ENCODE assay signal across 9 cellular contexts in the genomic region with DNA sequence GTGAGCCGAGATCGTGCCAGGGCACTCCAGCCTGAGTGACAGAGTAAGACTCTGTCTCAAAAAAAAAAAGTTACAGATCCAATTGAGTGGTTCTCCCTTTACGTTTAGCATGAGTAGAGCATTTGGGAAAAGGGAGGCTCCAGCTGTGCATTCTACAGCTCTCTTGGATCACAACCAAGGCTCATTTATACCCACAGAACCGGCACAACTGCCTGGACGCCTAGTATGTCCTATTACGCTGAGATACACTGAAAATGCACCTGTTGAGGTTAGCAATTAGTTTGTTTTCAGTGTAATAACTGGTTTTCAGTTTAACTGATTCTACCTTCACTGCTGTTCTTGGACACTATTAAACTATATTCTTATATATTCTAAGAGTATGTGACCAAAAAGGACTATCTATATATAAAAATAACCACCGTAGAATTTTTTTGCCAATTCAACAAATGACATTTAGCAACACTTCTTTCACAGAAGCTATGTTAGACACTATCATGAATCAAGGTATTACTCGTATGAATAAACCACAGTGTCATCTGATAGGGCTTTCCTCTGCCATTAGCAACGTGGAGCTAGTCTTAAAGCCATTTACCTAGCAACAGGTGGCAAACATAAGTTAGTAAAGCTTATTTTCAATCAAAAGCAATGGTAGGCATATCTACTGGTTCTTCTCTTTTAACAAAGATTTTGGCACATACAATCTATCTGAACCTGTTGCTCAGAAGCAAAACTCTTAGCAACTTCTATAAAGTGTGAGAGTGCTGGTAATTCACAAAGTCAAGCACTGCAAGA. TPM values are rescaled to one million over a fixed set of nuclear protein-coding genes. Genes with fewer than 3 reads are reported as not detected.
DNase-seq lines count a peak whose midpoint lies in the region; ATAC-seq and TF ChIP-seq lines count a peak whose summit lies in the region.
"Had no signal": no experiment of that assay in that cellular context is flagged by ENCODE, and none has a peak within 500 bp of the region (broad histone marks: within the 10 kb centered on the region; RNA-seq: fewer than 3 reads in every experiment).

No MANE protein-coding gene starts in this region.

- TF ChIP-seq CTCF in testis (IDR thresholded peaks at IDR 0.05) = no peak

- H3K27me3 Mint-ChIP-seq in activated CD4-positive, alpha-beta T cell treated with anti-CD3 and anti-CD28 coated beads, Interleukin-2, amount 10 ng/mL, durations not matched to agents 7 days and 5 days = no peaks in the 10 kb centered on the region
- no peaks in the 10 kb centered on the region for H3K27me3 Mint-ChIP-seq in activated CD4-positive, alpha-beta memory T cell treated with anti-CD3 and anti-CD28 coated beads for 36 hours
- H3K27me3 Mint-ChIP-seq in immature natural killer cell (ENCODE audit: low read depth in 3 of 3) = peaks cover 0 to 21% (median 13%) of the 10 kb centered on the region in 3 donors

- 58 to 61% methylated on average over 9 of the region's 9 CpGs for WGBS in testis, 2 donors

- no peaks in the 10 kb centered on the region for H3K27me3 ChIP-seq in testis

- H3K4me3 Mint-ChIP-seq in activated CD4-positive, alpha-beta T cell treated with anti-CD3 and anti-CD28 coated beads, Interleukin-2, amount 10 ng/mL, durations not matched to agents 7 days and 5 days = peak overlapping the region; percentile 93
- peak overlapping the region; percentile 96 for H3K4me3 Mint-ChIP-seq in activated CD4-positive, alpha-beta memory T cell treated with anti-CD3 and anti-CD28 coated beads for 36 hours
- peak overlapping the region; percentile 93 to 97 (median 96) for H3K4me3 Mint-ChIP-seq in immature natural killer cell

- peak overlapping the region; percentile 89 for H3K27ac Mint-ChIP-seq in activated CD4-positive, alpha-beta T cell treated with anti-CD3 and anti-CD28 coated beads, Interleukin-2, amount 10 ng/mL, durations not matched to agents 7 days and 5 days
- H3K27ac Mint-ChIP-seq in activated CD4-positive, alpha-beta memory T cell treated with anti-CD3 and anti-CD28 coated beads for 36 hours = peak overlapping the region; percentile 98
- peak overlapping the region; percentile 94 to 100 (median 99) for H3K27ac Mint-ChIP-seq in immature natural killer cell

- peaks cover 22% of the 10 kb centered on the region for H3K4me1 ChIP-seq in testis

- POLR2A ChIA-PET in activated CD4-positive, alpha-beta T cell treated with anti-CD3 and anti-CD28 coated beads, Interleukin-2, amount 10 ng/mL, durations not matched to agents 7 days and 5 days (lab: Charles Lee) = interaction anchor here (1.1 kb wide), 1 partner anchor 74 kb away, joined by 3 read pairs; no protein-coding TSS in a partner anchor
- POLR2A ChIA-PET in activated CD4-positive, alpha-beta memory T cell treated with anti-CD3 and anti-CD28 coated beads for 36 hours (lab: Charles Lee) = interaction anchor here (0.7 to 3.3 kb wide), 2 partner anchors 9 to 78 kb away, joined by 4 to 39 read pairs; partner anchors contain the start of genes ABCE1 and ANAPC10

- H3K36me3 Mint-ChIP-seq in activated CD4-positive, alpha-beta T cell treated with anti-CD3 and anti-CD28 coated beads, Interleukin-2, amount 10 ng/mL, durations not matched to agents 7 days and 5 days (ENCODE audit: low read depth) = peaks cover 39% of the 10 kb centered on the region
- H3K36me3 Mint-ChIP-seq in activated CD4-positive, alpha-beta memory T cell treated with anti-CD3 and anti-CD28 coated beads for 36 hours = peaks cover 39% of the 10 kb centered on the region
- H3K36me3 Mint-ChIP-seq in immature natural killer cell = peaks cover 1 to 10% (median 6%) of the 10 kb centered on the region in 3 donors

- ATAC-seq in HG02571 (IDR thresholded peaks at IDR 0.05; ENCODE audit: unreplicated experiment) (no peak), HG03571 (IDR thresholded peaks at IDR 0.05; ENCODE audit: unreplicated experiment) (no peak)
- ATAC-seq: activated CD4-positive, CD25-positive, alpha-beta regulatory T cell treated with anti-CD3 and anti-CD28 coated beads, Interleukin-2, amount 50 U/mL, for 24 hours had no signal

- DNase-seq in activated CD4-positive, alpha-beta T cell treated with anti-CD3 and anti-CD28 coated beads, Interleukin-2, amount 10 ng/mL, durations not matched to agents 7 days and 5 days = no peak
- DNase-seq in activated CD4-positive, alpha-beta T cell treated with anti-CD3 and anti-CD28 coated beads, Interleukin-2, amount 50 U/mL, for 48 hours = no peak
- no peak for DNase-seq in activated CD4-positive, alpha-beta memory T cell treated with anti-CD3 and anti-CD28 coated beads for 36 hours
- DNase-seq in immature natural killer cell (peak in 2 of 3 donors; percentile 7 to 9), testis (no peak), NCI-H1048 (lab: John Stamatoyannopoulos, UW) (no peak)

- no peaks in the 10 kb centered on the region for H3K9me3 Mint-ChIP-seq in activated CD4-positive, alpha-beta T cell treated with anti-CD3 and anti-CD28 coated beads, Interleukin-2, amount 10 ng/mL, durations not matched to agents 7 days and 5 days
- H3K9me3 Mint-ChIP-seq in activated CD4-positive, alpha-beta memory T cell treated with anti-CD3 and anti-CD28 coated beads for 36 hours = no peaks in the 10 kb centered on the region
- no peaks in the 10 kb centered on the region for H3K9me3 Mint-ChIP-seq in immature natural killer cell

- intact Hi-C loops in activated CD4-positive, alpha-beta memory T cell treated with anti-CD3 and anti-CD28 coated beads for 36 hours (cut with micrococcal nuclease) = loop anchor here (1.0 to 10.0 kb wide), 3 partner anchors 23 to 1992 kb away; partner anchors contain the start of gene USP38
- intact Hi-C loops in testis (cut with DNase I; ENCODE audit: low total_unique reads) = no loop called here

- CTCF ChIA-PET in activated CD4-positive, alpha-beta T cell treated with anti-CD3 and anti-CD28 coated beads, Interleukin-2, amount 10 ng/mL, durations not matched to agents 7 days and 5 days (lab: Charles Lee) = interaction anchor here (0.9 to 1.5 kb wide), 3 partner anchors 10 to 50 kb away, joined by 3 to 5 read pairs (median 4); no protein-coding TSS in a partner anchor
- CTCF ChIA-PET in activated CD4-positive, alpha-beta memory T cell treated with anti-CD3 and anti-CD28 coated beads for 36 hours (lab: Charles Lee) = interaction anchor here (1.0 to 2.4 kb wide), 5 partner anchors 16 to 440 kb away, joined by 3 to 9 read pairs (median 5); partner anchors contain the start of genes ABCE1 and ANAPC10

- no peaks in the 10 kb centered on the region for H3K9me3 ChIP-seq in testis

- no peaks in the 10 kb centered on the region for H3K36me3 ChIP-seq in testis (ENCODE audit: low read depth, missing control alignments)

- H3K27ac ChIP-seq in testis = peak overlapping the region; percentile 95 to 99

- peaks cover 46% of the 10 kb centered on the region for H3K4me1 Mint-ChIP-seq in activated CD4-positive, alpha-beta T cell treated with anti-CD3 and anti-CD28 coated beads, Interleukin-2, amount 10 ng/mL, durations not matched to agents 7 days and 5 days
- peaks cover 46% of the 10 kb centered on the region for H3K4me1 Mint-ChIP-seq in activated CD4-positive, alpha-beta memory T cell treated with anti-CD3 and anti-CD28 coated beads for 36 hours (ENCODE audit: low read depth)
- H3K4me1 Mint-ChIP-seq in immature natural killer cell = peaks cover 59 to 74% of the 10 kb centered on the region in 2 donors

- TF ChIP-seq POLR2A in testis (IDR thresholded peaks at IDR 0.05) = no peak

- H3K4me3 ChIP-seq in testis = peak overlapping the region; percentile 80 to 96

RNA-seq across cellular contexts. Expression of gene OTUD4, which starts 3.6 kb away (rescaled TPM):
- 10 to 100 TPM; 47.3 to 56.9 TPM for total RNA-seq in activated CD4-positive, alpha-beta T cell treated with anti-CD3 and anti-CD28 coated beads, Interleukin-2, amount 10 ng/mL, durations not matched to agents 7 days and 5 days
- 10 to 100 TPM; 41.5 to 43.3 TPM for total RNA-seq in activated CD4-positive, alpha-beta memory T cell treated with anti-CD3 and anti-CD28 coated beads for 36 hours
- polyA plus RNA-seq in immature natural killer cell (10 to 100 TPM in 1 of 3 donors, 1 to 10 TPM in 2; 3.0 to 13.0 (median 8.2) TPM), testis (ENCODE audit: insufficient read depth, low read depth, low replicate concordance) (68.8 TPM)
- total RNA-seq in testis = 10 to 100 TPM; 90.9 to 93.9 TPM

Comparison
In these comparisons a context has a peak if more than half of its experiments do, and no peak if none do; other contexts are left out.
1. DNase-seq: peak in immature natural killer cell (2 of 3); none in activated CD4-positive, alpha-beta T cell treated with anti-CD3 and anti-CD28 coated beads, Interleukin-2, amount 10 ng/mL, durations not matched to agents 7 days and 5 days (single experiment), activated CD4-positive, alpha-beta T cell treated with anti-CD3 and anti-CD28 coated beads, Interleukin-2, amount 50 U/mL, for 48 hours (0 of 2), activated CD4-positive, alpha-beta memory T cell treated with anti-CD3 and anti-CD28 coated beads for 36 hours (single experiment), testis (single experiment) and NCI-H1048 (single experiment).
2. Peak in every context shown above with its lines, with median percentiles within 50 percentile points of each other: H3K27ac Mint-ChIP-seq and H3K4me3 Mint-ChIP-seq.